Comparison of ENCODE assay signal across 8 cellular contexts in genomic region chr17:74873874-74874614, GRCh38. TPM values are rescaled to one million over a fixed set of nuclear protein-coding genes. Genes with fewer than 3 reads are reported as not detected.
DNase-seq lines count a peak whose midpoint lies in the region; ATAC-seq and TF ChIP-seq lines count a peak whose summit lies in the region.

No MANE protein-coding gene starts in this region.

- ATAC-seq in RWPE2 (ENCODE audit: low read depth) (no peak), GM18519 (IDR thresholded peaks at IDR 0.05; ENCODE audit: low FRiP score, unreplicated experiment) (no peak), GM21529 (IDR thresholded peaks at IDR 0.05; ENCODE audit: unreplicated experiment) (no peak)

- H3K36me3 Mint-ChIP-seq in T-helper 2 cell treated with Interferon-gamma antibody and Interleukin-4, amounts not matched to agents 5 μg/mL and 100 μg/mL, for 36 hours (ENCODE audit: low read depth): peaks cover 5% of the 10 kb centered on the region
- H3K36me3 Mint-ChIP-seq in progenitor cell of endocrine pancreas (ENCODE audit: insufficient read depth): no peaks in the 10 kb centered on the region

- H3K4me1 Mint-ChIP-seq in T-helper 2 cell treated with Interferon-gamma antibody and Interleukin-4, amounts not matched to agents 5 μg/mL and 100 μg/mL, for 36 hours (ENCODE audit: low read depth): peaks cover 22% of the 10 kb centered on the region
- H3K4me1 Mint-ChIP-seq in progenitor cell of endocrine pancreas (ENCODE audit: low read depth): peaks cover 32% of the 10 kb centered on the region

- H3K27me3 ChIP-seq in RWPE2 (ENCODE audit: insufficient read depth, poor library complexity, severe bottlenecking): no peaks in the 10 kb centered on the region

- H3K36me3 ChIP-seq in RWPE2 (ENCODE audit: low read depth): 0 out of 2 replicates have a peak, but pooled peaks cover 4% of the 10 kb centered on the region

- H3K4me1 ChIP-seq in RWPE2 (ENCODE audit: insufficient read depth, poor library complexity, severe bottlenecking): peaks cover 6% of the 10 kb centered on the region

- H3K4me3 Mint-ChIP-seq in T-helper 2 cell treated with Interferon-gamma antibody and Interleukin-4, amounts not matched to agents 5 μg/mL and 100 μg/mL, for 36 hours: peak overlapping the region; percentile 92
- peak overlapping the region; percentile 90 for H3K4me3 Mint-ChIP-seq in progenitor cell of endocrine pancreas (ENCODE audit: low read depth)

- H3K9me3 Mint-ChIP-seq in T-helper 2 cell treated with Interferon-gamma antibody and Interleukin-4, amounts not matched to agents 5 μg/mL and 100 μg/mL, for 36 hours: no peaks in the 10 kb centered on the region
- no peaks in the 10 kb centered on the region for H3K9me3 Mint-ChIP-seq in progenitor cell of endocrine pancreas (ENCODE audit: low read depth)

- TF ChIP-seq CTCF in RWPE2 (IDR thresholded peaks at IDR 0.05; ENCODE audit: poor library complexity, severe bottlenecking): no peak
- TF ChIP-seq CTCF in progenitor cell of endocrine pancreas (IDR thresholded peaks at IDR 0.05; ENCODE audit: unreplicated experiment): no peak
- no peak for TF ChIP-seq CTCF in GM10248 (IDR thresholded peaks at IDR 0.05; ENCODE audit: control extremely low read depth, extremely low read depth, low read depth, missing control alignments)

- CTCF ChIA-PET in GM10248 (lab: Yijun Ruan, JAX): interaction anchor here (1.1 to 11.7 kb wide), 7 partner anchors 11 to 217 kb away, joined by 3 to 107 read pairs (median 6); no protein-coding TSS in a partner anchor

- no peak for DNase-seq in T-helper 2 cell treated with Interferon-gamma antibody and Interleukin-4, amounts not matched to agents 5 μg/mL and 100 μg/mL, for 36 hours (ENCODE audit: low spot score)
- DNase-seq in T-helper 2 cell (no peak), RWPE2 (ENCODE audit: low spot score) (no peak), epithelial cell of prostate (ENCODE audit: low read depth, low spot score) (no peak), progenitor cell of endocrine pancreas (ENCODE audit: low spot score, unreplicated experiment) (no peak), GM10248 (ENCODE audit: extremely low spot score) (no peak)

- H3K9me3 ChIP-seq in RWPE2 (ENCODE audit: severe bottlenecking): no peaks in the 10 kb centered on the region

- H3K4me3 ChIP-seq in RWPE2 (ENCODE audit: severe bottlenecking): peak overlapping the region; percentile 55

- POLR2A ChIA-PET in GM10248 (lab: Yijun Ruan, JAX): interaction anchor here (0.6 to 1.2 kb wide), 3 partner anchors 146 to 906 kb away, joined by 3 read pairs; partner anchors contain the start of gene SLC25A19

- H3K27ac ChIP-seq in RWPE2 (ENCODE audit: poor library complexity, severe bottlenecking) (peak overlapping the region; percentile 40), epithelial cell of prostate (peak overlapping the region; percentile 76)

- peaks cover 3% of the 10 kb centered on the region for H3K27me3 Mint-ChIP-seq in T-helper 2 cell treated with Interferon-gamma antibody and Interleukin-4, amounts not matched to agents 5 μg/mL and 100 μg/mL, for 36 hours (ENCODE audit: low read depth)
- no peaks in the 10 kb centered on the region for H3K27me3 Mint-ChIP-seq in progenitor cell of endocrine pancreas

- H3K27ac Mint-ChIP-seq in T-helper 2 cell treated with Interferon-gamma antibody and Interleukin-4, amounts not matched to agents 5 μg/mL and 100 μg/mL, for 36 hours: peak overlapping the region; percentile 89
- H3K27ac Mint-ChIP-seq in progenitor cell of endocrine pancreas: peak overlapping the region; percentile 97

RNA-seq across cellular contexts. Expression of gene FDXR, which starts 1.2 kb away (rescaled TPM):
- 16.9 and 18.2 TPM in 2 replicates for total RNA-seq in progenitor cell of endocrine pancreas

RNA-seq across cellular contexts. Expression of gene GRIN2C, which starts 14.4 kb away (rescaled TPM):
- total RNA-seq in progenitor cell of endocrine pancreas: 0.57 and 0.84 TPM in 2 replicates

RNA-seq across cellular contexts. Expression of gene FADS6, which starts 19.4 kb away (rescaled TPM):
- total RNA-seq in progenitor cell of endocrine pancreas: 0.14 and 0.42 TPM in 2 replicates

RNA-seq across cellular contexts. Expression of gene USH1G, which starts 49.0 kb away (rescaled TPM):
- 0.18 and 0.19 TPM in 2 replicates for total RNA-seq in progenitor cell of endocrine pancreas

RNA-seq across cellular contexts. Expression of gene OTOP2, which starts 50.0 kb away (rescaled TPM):
- total RNA-seq in progenitor cell of endocrine pancreas: not detected in 2 replicates
